8 cellular contexts compared by ENCODE assay signal in genomic region chr17:2396568-2397246, GRCh38. TPM values are rescaled to one million over a fixed set of nuclear protein-coding genes. Genes with fewer than 3 reads are reported as not detected.
DNase-seq lines count a peak whose midpoint lies in the region; ATAC-seq, FAIRE-seq and TF ChIP-seq lines count a peak whose summit lies in the region.

No MANE protein-coding gene starts in this region.

- H3K4me3 ChIP-seq in GM08714 (ENCODE audit: low read length) (peak overlapping the region; percentile 31; the same call in 1 of the 2 replicates), MM.1S (ENCODE audit: low read length) (peak overlapping the region; percentile 9; the same call in 1 of the 2 replicates), choroid plexus epithelial cell (ENCODE audit: low read depth, low read length) (peak overlapping the region; percentile 47), skeletal muscle tissue (ENCODE audit: low read length in 3 of 3) (peak overlapping the region; percentile 66 to 69 (median 66))

- H3K9me3 ChIP-seq in MM.1S (replicated peaks; ENCODE audit: insufficient read depth, low read length) = no peaks in the 10 kb centered on the region
- no peaks in the 10 kb centered on the region for H3K9me3 ChIP-seq in skeletal muscle tissue (ENCODE audit: control insufficient read depth in 3 of 3, low read length in 3 of 3)

- peak overlapping the region; percentile 60 for H3K4me2 ChIP-seq in MM.1S (ENCODE audit: low read depth, low read length)

- peak; percentile 51 for DNase-seq in MM.1S
- peak; percentile 99 for DNase-seq in choroid plexus epithelial cell (ENCODE audit: low read depth)
- DNase-seq in islet precursor cell = peak; percentile 100
- no peak for DNase-seq in NK-92 (lab: John Stamatoyannopoulos, UW; ENCODE audit: unreplicated experiment)

- H3K4me1 ChIP-seq in MM.1S (ENCODE audit: low read length) (peaks cover 3% of the 10 kb centered on the region), skeletal muscle tissue (ENCODE audit: control insufficient read depth in 3 of 3, insufficient read depth in 3 of 3, low read length in 3 of 3) (peaks cover 54 to 63% (median 59%) of the 10 kb centered on the region in 3 donors)

- no peaks in the 10 kb centered on the region for H3K9me2 ChIP-seq in MM.1S (replicated peaks; ENCODE audit: insufficient read depth, low read length)

- H3K27me3 ChIP-seq in MM.1S (replicated peaks; ENCODE audit: insufficient read depth, low read length) = no peaks in the 10 kb centered on the region
- H3K27me3 ChIP-seq in skeletal muscle tissue (ENCODE audit: control insufficient read depth in 3 of 3, insufficient read depth in 3 of 3, low read length in 3 of 3) = no peaks in the 10 kb centered on the region

- peak; percentile 91 for FAIRE-seq in TTC549 (lab: Jason Lieb, UNC)

- H3F3A ChIP-seq in MM.1S (ENCODE audit: insufficient read depth, low read length) = peaks cover 24% of the 10 kb centered on the region

- no peak overlapping the region for H2AFZ ChIP-seq in MM.1S (ENCODE audit: low read length)

- H3K79me2 ChIP-seq in MM.1S (ENCODE audit: low read length) = peaks cover 58% of the 10 kb centered on the region

- peak overlapping the region; percentile 15; the same call in 1 of the 2 replicates for H3K27ac ChIP-seq in MM.1S (ENCODE audit: low read length)
- peak overlapping the region; percentile 100 for H3K27ac ChIP-seq in skeletal muscle tissue (ENCODE audit: low read depth, low read length)

- TF ChIP-seq CTCF in MM.1S (IDR thresholded peaks at IDR 0.05; ENCODE audit: low read length) = no peak
- TF ChIP-seq CTCF in choroid plexus epithelial cell (conservative IDR thresholded peaks at IDR 0.05; ENCODE audit: low read depth, low read length) = no peak

- H3K9ac ChIP-seq in MM.1S (ENCODE audit: low read length) = peak overlapping the region; percentile 27; the same call in 1 of the 2 replicates
- peak overlapping the region; percentile 81 to 85 (median 83) for H3K9ac ChIP-seq in skeletal muscle tissue (ENCODE audit: low read depth in 1 of 3, low read length in 3 of 3)

- ATAC-seq in HG03460 (IDR thresholded peaks at IDR 0.05; ENCODE audit: unreplicated experiment) = no peak

- no peaks in the 10 kb centered on the region for H4K20me1 ChIP-seq in MM.1S (ENCODE audit: insufficient read depth, low read length)

- H3K36me3 ChIP-seq in MM.1S (replicated peaks; ENCODE audit: insufficient read depth, low read length) (no peaks in the 10 kb centered on the region), skeletal muscle tissue (ENCODE audit: control insufficient read depth in 3 of 3, insufficient read depth in 3 of 3, low read length in 3 of 3) (peaks cover 0 to 2% (median 0%) of the 10 kb centered on the region in 3 donors)

RNA-seq across cellular contexts. Expression of gene MNT, which starts 4.2 kb away (rescaled TPM):
- 5.2 TPM for total RNA-seq in skeletal muscle tissue

RNA-seq across cellular contexts. Expression of gene SGSM2, which starts 59.4 kb away (rescaled TPM):
- total RNA-seq in skeletal muscle tissue = 19.8 TPM

Comparison
In these comparisons a context has a peak if more than half of its experiments do, and no peak if none do; other contexts are left out.
1. H3K4me3 ChIP-seq: peak in every context shown above with its lines; median percentile 66 in skeletal muscle tissue; 47 in choroid plexus epithelial cell; 31 in GM08714; 9 in MM.1S.